Comparison of ENCODE assay signal across 1 cellular context in the genomic region with DNA sequence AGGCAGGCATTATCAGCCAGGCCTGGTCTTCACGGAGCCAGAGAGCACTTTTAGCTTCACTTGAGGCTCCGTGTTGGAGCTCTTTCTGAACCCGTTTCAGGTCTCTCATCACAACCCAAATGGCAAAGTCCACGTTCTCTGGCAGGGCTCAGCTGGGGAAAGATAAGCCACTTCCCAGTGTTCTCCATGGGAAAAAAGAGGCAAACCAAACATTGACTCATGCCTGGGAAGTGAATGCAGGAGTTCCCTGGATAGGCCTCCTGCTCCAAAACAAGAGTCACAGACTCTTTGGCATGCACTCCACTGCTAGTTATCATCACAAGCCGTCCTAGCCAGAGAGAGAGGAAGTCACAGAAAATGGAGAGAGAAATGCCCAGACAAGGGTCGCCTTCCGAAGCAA.
TF ChIP-seq lines count a peak whose summit lies in the region.

No MANE protein-coding gene starts in this region.

TF ChIP-seq in liver, 16 proteins besides CTCF, POLR2A, EP300 and RAD21 (continued from another document):
- TF ChIP-seq SP1 (IDR thresholded peaks at IDR 0.05) (peak; percentile 95), GABPA (IDR thresholded peaks at IDR 0.05 in 1 of 2, conservative IDR thresholded peaks at IDR 0.05 in 1 of 2) (peak in 1 of 2 donors; percentile 52), HNF4G (IDR thresholded peaks at IDR 0.05) (peak; percentile 83), HNF4A (conservative IDR thresholded peaks at IDR 0.05) (peak; percentile 93 to 98), NR2F2 (IDR thresholded peaks at IDR 0.05) (no peak), JUND (IDR thresholded peaks at IDR 0.05) (peak; percentile 69 to 94), RXRA (IDR thresholded peaks at IDR 0.05) (peak; percentile 70 to 93)
- TF ChIP-seq, protein P1, sequence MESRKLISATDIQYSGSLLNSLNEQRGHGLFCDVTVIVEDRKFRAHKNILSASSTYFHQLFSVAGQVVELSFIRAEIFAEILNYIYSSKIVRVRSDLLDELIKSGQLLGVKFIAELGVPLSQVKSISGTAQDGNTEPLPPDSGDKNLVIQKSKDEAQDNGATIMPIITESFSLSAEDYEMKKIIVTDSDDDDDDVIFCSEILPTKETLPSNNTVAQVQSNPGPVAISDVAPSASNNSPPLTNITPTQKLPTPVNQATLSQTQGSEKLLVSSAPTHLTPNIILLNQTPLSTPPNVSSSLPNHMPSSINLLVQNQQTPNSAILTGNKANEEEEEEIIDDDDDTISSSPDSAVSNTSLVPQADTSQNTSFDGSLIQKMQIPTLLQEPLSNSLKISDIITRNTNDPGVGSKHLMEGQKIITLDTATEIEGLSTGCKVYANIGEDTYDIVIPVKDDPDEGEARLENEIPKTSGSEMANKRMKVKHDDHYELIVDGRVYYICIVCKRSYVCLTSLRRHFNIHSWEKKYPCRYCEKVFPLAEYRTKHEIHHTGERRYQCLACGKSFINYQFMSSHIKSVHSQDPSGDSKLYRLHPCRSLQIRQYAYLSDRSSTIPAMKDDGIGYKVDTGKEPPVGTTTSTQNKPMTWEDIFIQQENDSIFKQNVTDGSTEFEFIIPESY (IDR thresholded peaks at IDR 0.05) = peak; percentile 81
- TF ChIP-seq, protein P2, sequence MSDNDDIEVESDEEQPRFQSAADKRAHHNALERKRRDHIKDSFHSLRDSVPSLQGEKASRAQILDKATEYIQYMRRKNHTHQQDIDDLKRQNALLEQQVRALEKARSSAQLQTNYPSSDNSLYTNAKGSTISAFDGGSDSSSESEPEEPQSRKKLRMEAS (IDR thresholded peaks at IDR 0.05) = peak; percentile 98
